Comparison of ENCODE assay signal across 16 cellular contexts in genomic region chr6:13026557-13026956, GRCh38.
DNase-seq lines count a peak whose midpoint lies in the region; ATAC-seq and TF ChIP-seq lines count a peak whose summit lies in the region.
"Had no signal": no experiment of that assay in that cellular context is flagged by ENCODE, and none has a peak within 500 bp of the region (broad histone marks: within the 10 kb centered on the region; RNA-seq: fewer than 3 reads in every experiment).

No MANE protein-coding gene starts in this region.

- intact Hi-C loops in Right ventricle myocardium superior (cut with DNase I), result no loop called here
- intact Hi-C loops in body of pancreas (cut with DNase I), result no loop called here

- H3K27me3 ChIP-seq in right atrium auricular region (no peaks in the 10 kb centered on the region), body of pancreas (no peaks in the 10 kb centered on the region)
- H3K27me3 ChIP-seq: upper lobe of left lung had no signal

- H3K36me3 Mint-ChIP-seq in activated naive CD4-positive, alpha-beta T cell treated with anti-CD3 and anti-CD28 coated beads, Interleukin-2, amount 50 U/mL, for 72 hours, result no peaks in the 10 kb centered on the region
- H3K36me3 Mint-ChIP-seq in stimulated activated effector memory CD8-positive, alpha-beta T cell treated with anti-CD3 and anti-CD28 coated beads, Interleukin-12 subunit alpha, Interleukin-12 subunit beta, amount 100 ng/mL, for 72 hours, result no peaks in the 10 kb centered on the region
- H3K36me3 Mint-ChIP-seq: CD4-positive, CD25-positive, alpha-beta regulatory T cell; stimulated activated memory B cell treated with anti-CD40 and anti-IgM and Interleukin-4, amounts not matched to agents 10 μg/mL and 1 μg/mL and 100 μg/mL, for 72 hours had no signal

- no peaks in the 10 kb centered on the region for H3K9me3 ChIP-seq in right atrium auricular region
- no peaks in the 10 kb centered on the region for H3K9me3 ChIP-seq in body of pancreas
- H3K9me3 ChIP-seq: SJSA1, upper lobe of left lung had no signal

- no peak for TF ChIP-seq POLR2A in body of pancreas (IDR thresholded peaks at IDR 0.05)

- DNase-seq in Right ventricle myocardium superior, result no peak
- DNase-seq in right atrium auricular region (ENCODE audit: low spot score), result no peak
- DNase-seq in body of pancreas, result peak; percentile 23 to 52 (median 30)
- peak; percentile 53 for DNase-seq in left kidney (ENCODE audit: low read depth, low spot score)
- no peak for DNase-seq in activated naive CD4-positive, alpha-beta T cell treated with anti-CD3 and anti-CD28 coated beads, Interleukin-2, amount 50 U/mL, for 72 hours (ENCODE audit: low spot score in 2 of 2)
- DNase-seq in cerebellar nuclear complex (lab: John Stamatoyannopoulos, UW), result no peak
- no peak for DNase-seq in NOMO-1 treated with DMSO at 0.1 percent for 48 hours (lab: John Stamatoyannopoulos, UW; ENCODE audit: unreplicated experiment)
- DNase-seq in stimulated activated effector memory CD8-positive, alpha-beta T cell treated with anti-CD3 and anti-CD28 coated beads, Interleukin-12 subunit alpha, Interleukin-12 subunit beta, amount 100 ng/mL, for 72 hours (ENCODE audit: low spot score in 2 of 2), result no peak
- DNase-seq: CD4-positive, CD25-positive, alpha-beta regulatory T cell; hippocampal formation; stimulated activated CD4-positive, alpha-beta T cell treated with anti-CD3 and anti-CD28 coated beads, Interleukin-15, amount 100 ng/mL, for 24 hours; upper lobe of left lung had no signal

- no peaks in the 10 kb centered on the region for H3K4me1 Mint-ChIP-seq in stimulated activated effector memory CD8-positive, alpha-beta T cell treated with anti-CD3 and anti-CD28 coated beads, Interleukin-12 subunit alpha, Interleukin-12 subunit beta, amount 100 ng/mL, for 72 hours
- H3K4me1 Mint-ChIP-seq: CD4-positive, CD25-positive, alpha-beta regulatory T cell had no signal

- H3K4me3 Mint-ChIP-seq in stimulated activated effector memory CD8-positive, alpha-beta T cell treated with anti-CD3 and anti-CD28 coated beads, Interleukin-12 subunit alpha, Interleukin-12 subunit beta, amount 100 ng/mL, for 72 hours, result no peak overlapping the region
- H3K4me3 Mint-ChIP-seq: CD4-positive, CD25-positive, alpha-beta regulatory T cell; nephron; stimulated activated memory B cell treated with anti-CD40 and anti-IgM and Interleukin-4, amounts not matched to agents 10 μg/mL and 1 μg/mL and 100 μg/mL, for 72 hours; T-helper 2 cell treated with Interferon-gamma antibody and Interleukin-4, amounts not matched to agents 5 μg/mL and 100 μg/mL, for 36 hours had no signal

- WGBS in body of pancreas, 2 donors, result 28 to 42% methylated on average over 5 of the region's 5 CpGs

- no peaks in the 10 kb centered on the region for H3K36me3 ChIP-seq in right atrium auricular region
- H3K36me3 ChIP-seq in body of pancreas (replicated peaks in 1 of 2; ENCODE audit: insufficient read depth in 1 of 2, low read depth in 2 of 2), result no peaks in the 10 kb centered on the region
- H3K36me3 ChIP-seq: SJSA1, upper lobe of left lung had no signal

- H3K4me1 ChIP-seq in right atrium auricular region (peaks cover 0 to 11% of the 10 kb centered on the region in 2 donors), body of pancreas (peaks cover 29% of the 10 kb centered on the region)
- H3K4me1 ChIP-seq: SJSA1 had no signal

- no peaks in the 10 kb centered on the region for H3K9me3 Mint-ChIP-seq in activated naive CD4-positive, alpha-beta T cell treated with anti-CD3 and anti-CD28 coated beads, Interleukin-2, amount 50 U/mL, for 72 hours
- H3K9me3 Mint-ChIP-seq in stimulated activated effector memory CD8-positive, alpha-beta T cell treated with anti-CD3 and anti-CD28 coated beads, Interleukin-12 subunit alpha, Interleukin-12 subunit beta, amount 100 ng/mL, for 72 hours, result no peaks in the 10 kb centered on the region
- H3K9me3 Mint-ChIP-seq: nephron; stimulated activated memory B cell treated with anti-CD40 and anti-IgM and Interleukin-4, amounts not matched to agents 10 μg/mL and 1 μg/mL and 100 μg/mL, for 72 hours; T-helper 2 cell treated with Interferon-gamma antibody and Interleukin-4, amounts not matched to agents 5 μg/mL and 100 μg/mL, for 36 hours had no signal

- ATAC-seq in Right ventricle myocardium superior (ENCODE audit: poor library complexity) (peak; percentile 77), body of pancreas (peak; percentile 68)
- no peak for ATAC-seq in activated naive CD4-positive, alpha-beta T cell treated with anti-CD3 and anti-CD28 coated beads, Interleukin-2, amount 50 U/mL, for 72 hours
- no peak for ATAC-seq in stimulated activated effector memory CD8-positive, alpha-beta T cell treated with anti-CD3 and anti-CD28 coated beads, Interleukin-12 subunit alpha, Interleukin-12 subunit beta, amount 100 ng/mL, for 72 hours
- ATAC-seq: stimulated activated memory B cell treated with anti-CD40 and anti-IgM and Interleukin-4, amounts not matched to agents 10 μg/mL and 1 μg/mL and 100 μg/mL, for 72 hours had no signal

- H3K4me3 ChIP-seq in right atrium auricular region, result no peak overlapping the region
- no peak overlapping the region for H3K4me3 ChIP-seq in body of pancreas
- H3K4me3 ChIP-seq: SJSA1, upper lobe of left lung had no signal

- H3K27ac Mint-ChIP-seq in activated naive CD4-positive, alpha-beta T cell treated with anti-CD3 and anti-CD28 coated beads, Interleukin-2, amount 50 U/mL, for 72 hours, result no peak overlapping the region
- H3K27ac Mint-ChIP-seq in stimulated activated effector memory CD8-positive, alpha-beta T cell treated with anti-CD3 and anti-CD28 coated beads, Interleukin-12 subunit alpha, Interleukin-12 subunit beta, amount 100 ng/mL, for 72 hours, result no peak overlapping the region
- H3K27ac Mint-ChIP-seq: CD4-positive, CD25-positive, alpha-beta regulatory T cell; stimulated activated memory B cell treated with anti-CD40 and anti-IgM and Interleukin-4, amounts not matched to agents 10 μg/mL and 1 μg/mL and 100 μg/mL, for 72 hours; T-helper 2 cell treated with Interferon-gamma antibody and Interleukin-4, amounts not matched to agents 5 μg/mL and 100 μg/mL, for 36 hours had no signal

- no peak overlapping the region for H3K27ac ChIP-seq in right atrium auricular region
- H3K27ac ChIP-seq in body of pancreas, result peak overlapping the region in 2 of 4 donors; percentile 2 to 18
- H3K27ac ChIP-seq: SJSA1, upper lobe of left lung had no signal

- TF ChIP-seq CTCF in right atrium auricular region (IDR thresholded peaks at IDR 0.05) (no peak), body of pancreas (IDR thresholded peaks at IDR 0.05) (peak in 1 of 7 experiments; percentile 13)

Comparison
In these comparisons a context has a peak if more than half of its experiments do, and no peak if none do; other contexts are left out.
1. ATAC-seq: peak in Right ventricle myocardium superior (single experiment) and body of pancreas (single experiment); none in activated naive CD4-positive, alpha-beta T cell treated with anti-CD3 and anti-CD28 coated beads, Interleukin-2, amount 50 U/mL, for 72 hours (0 of 2) and stimulated activated effector memory CD8-positive, alpha-beta T cell treated with anti-CD3 and anti-CD28 coated beads, Interleukin-12 subunit alpha, Interleukin-12 subunit beta, amount 100 ng/mL, for 72 hours (single experiment).
2. DNase-seq: peak in body of pancreas (4 of 4) and left kidney (single experiment); none in Right ventricle myocardium superior (single experiment), right atrium auricular region (single experiment), activated naive CD4-positive, alpha-beta T cell treated with anti-CD3 and anti-CD28 coated beads, Interleukin-2, amount 50 U/mL, for 72 hours (0 of 2), cerebellar nuclear complex (0 of 2), NOMO-1 treated with DMSO at 0.1 percent for 48 hours (single experiment) and stimulated activated effector memory CD8-positive, alpha-beta T cell treated with anti-CD3 and anti-CD28 coated beads, Interleukin-12 subunit alpha, Interleukin-12 subunit beta, amount 100 ng/mL, for 72 hours (0 of 2).